19 cellular contexts compared by ENCODE assay signal in the genomic region with DNA sequence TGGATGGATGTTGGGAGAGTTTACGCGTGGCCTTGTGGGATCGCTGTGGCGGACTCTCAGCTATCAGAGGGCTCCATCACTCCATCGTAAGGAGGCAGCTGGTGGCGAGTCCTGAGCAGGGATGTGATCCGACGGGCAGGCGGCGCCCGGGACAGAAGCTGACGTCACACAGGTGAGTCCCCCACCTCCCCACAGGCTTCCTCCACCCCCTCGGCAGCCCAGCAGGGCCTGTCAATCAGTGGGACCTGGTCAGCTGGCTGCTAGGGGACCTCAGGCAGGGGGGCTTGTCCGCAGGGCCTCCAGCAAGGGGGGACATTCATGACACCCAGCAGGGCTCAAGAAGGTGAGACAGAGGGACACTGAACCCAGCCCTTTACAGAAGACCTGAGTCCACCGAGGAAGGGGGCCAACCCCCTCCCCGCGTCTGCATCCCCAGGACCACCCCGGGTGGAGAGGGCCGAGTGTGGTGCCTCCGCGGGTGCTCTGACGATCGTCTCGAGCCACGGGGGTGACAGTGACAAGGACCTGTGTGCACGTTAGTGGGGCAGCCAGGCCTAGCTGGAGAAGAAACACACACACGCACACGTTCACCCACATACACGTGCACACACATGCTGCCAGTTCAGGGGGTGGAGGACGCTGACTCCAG. TPM values are rescaled to one million over a fixed set of nuclear protein-coding genes. Genes with fewer than 3 reads are reported as not detected.
DNase-seq lines count a peak whose midpoint lies in the region; ATAC-seq, FAIRE-seq and TF ChIP-seq lines count a peak whose summit lies in the region.
"Had no signal": no experiment of that assay in that cellular context is flagged by ENCODE, and none has a peak within 500 bp of the region (broad histone marks: within the 10 kb centered on the region; RNA-seq: fewer than 3 reads in every experiment).

No MANE protein-coding gene starts in this region.

- TF ChIP-seq POLR2A in heart left ventricle (IDR thresholded peaks at IDR 0.05) = no peak
- no peak for TF ChIP-seq POLR2A in K562 (conservative IDR thresholded peaks at IDR 0.05)

- H3K79me2 ChIP-seq in K562 (ENCODE audit: control insufficient read depth, insufficient read depth, low read length) = 0 out of 3 replicates have a peak, but pooled peaks cover under 1% of the 10 kb centered on the region

- H3K9me1 ChIP-seq in K562 (ENCODE audit: control insufficient read depth, insufficient read depth, low read length) = no peaks in the 10 kb centered on the region

- no peaks in the 10 kb centered on the region for H4K20me1 ChIP-seq in K562 (replicated peaks; ENCODE audit: control insufficient read depth, insufficient read depth, low read length)

- H3K4me2 ChIP-seq in K562 (ENCODE audit: insufficient read depth, low read length) = no peak overlapping the region
- H3K4me2 ChIP-seq in neuronal stem cell (ENCODE audit: insufficient read depth, low read length, poor library complexity, severe bottlenecking) = no peak overlapping the region

- no peak overlapping the region for H4K8ac ChIP-seq in neuronal stem cell (ENCODE audit: low read depth, low read length)

- H3K14ac ChIP-seq in neuronal stem cell (ENCODE audit: low read length) = peak overlapping the region; percentile 56

- H3K4me3 ChIP-seq in heart left ventricle (no peak overlapping the region), K562 (no peak overlapping the region), neuronal stem cell (ENCODE audit: low read length in 2 of 2) (peak overlapping the region in 1 of 2 donors; percentile 46), upper lobe of right lung (no peak overlapping the region)

- H3K9me3 ChIP-seq in heart left ventricle (no peaks in the 10 kb centered on the region), K562 (replicated peaks; ENCODE audit: control insufficient read depth, insufficient read depth, low read depth, low read length) (0 out of 2 replicates have a peak, but pooled peaks cover 1% of the 10 kb centered on the region), neuronal stem cell (replicated peaks in 1 of 2; ENCODE audit: control insufficient read depth in 2 of 2, insufficient read depth in 1 of 2, low read depth in 1 of 2, low read length in 2 of 2) (peaks cover 0 to 2% of the 10 kb centered on the region in 2 donors), upper lobe of right lung (no peaks in the 10 kb centered on the region)
- H3K9me3 ChIP-seq: BE2C had no signal

- peak; percentile 24 for DNase-seq in left ventricle myocardium superior
- DNase-seq in heart left ventricle = no peak
- no peak for DNase-seq in K562 (ENCODE audit: extremely low read depth in 1 of 4, low spot score in 3 of 4)
- no peak for DNase-seq in neuronal stem cell (ENCODE audit: low spot score)
- peak; percentile 56 for DNase-seq in upper lobe of right lung
- no peak for DNase-seq in 8988T
- no peak for DNase-seq in AG08396 (ENCODE audit: low spot score)
- DNase-seq: BE2C, DMS53, GF-D8, HFFc6, KG1, NCI-H1092 treated with DMSO at 0.1 percent for 48 hours, NCI-H1436 treated with DMSO at 0.1 percent for 48 hours, NCI-H1930 had no signal

- peak overlapping the region in 1 of 2 experiments; percentile 48; a peak in 1 of 4 replicates for H3K9ac ChIP-seq in K562 (ENCODE audit: insufficient read depth in 1 of 2, low read depth in 2 of 2, low read length in 2 of 2)
- H3K9ac ChIP-seq in neuronal stem cell (ENCODE audit: low read depth, low read length, poor library complexity) = no peak overlapping the region

- peak overlapping the region; percentile 8 for H3K18ac ChIP-seq in neuronal stem cell (ENCODE audit: low read length)

- ATAC-seq in left ventricle myocardium superior (no peak), heart left ventricle (no peak), K562 (no peak), upper lobe of right lung (no peak), GM19351 (IDR thresholded peaks at IDR 0.05; ENCODE audit: unreplicated experiment) (no peak)

- H2BK12ac ChIP-seq in neuronal stem cell (ENCODE audit: low read length) = no peak overlapping the region

- in situ Hi-C loops in K562 (cut with MboI) = no loop called here

- BruUV-seq in K562 (replicated peaks; lab: Mats Ljungman, UMichigan) = no TSS peak

- intact Hi-C loops in left ventricle myocardium superior (cut with micrococcal nuclease) (no loop called here), heart left ventricle (cut with DNase I) (no loop called here), K562 (cut with micrococcal nuclease) (no loop called here), upper lobe of right lung (cut with DNase I) (no loop called here)

- CTCF ChIA-PET in K562 (lab: Yijun Ruan, JAX; ENCODE audit: low intra/inter-chr PET ratio) = no interaction called here

- H2BK5ac ChIP-seq in neuronal stem cell (ENCODE audit: low read length) = no peak overlapping the region

- TF ChIP-seq RAD21 in K562 (CRISPR knock-in tag; conservative IDR thresholded peaks at IDR 0.05 in 1 of 2, IDR thresholded peaks at IDR 0.05 in 1 of 2) = no peak

- H3K27ac ChIP-seq in heart left ventricle (no peak overlapping the region), K562 (ENCODE audit: extremely low read depth, low read depth, low read length) (no peak overlapping the region), neuronal stem cell (replicated peaks; ENCODE audit: low read length) (no peak overlapping the region), upper lobe of right lung (no peak overlapping the region)

- H4K91ac ChIP-seq in neuronal stem cell (ENCODE audit: low read depth, low read length, poor library complexity) = no peak overlapping the region

- no peak overlapping the region for H2BK15ac ChIP-seq in neuronal stem cell (ENCODE audit: low read length)

- H3K27me3 ChIP-seq in heart left ventricle (no peaks in the 10 kb centered on the region), K562 (ENCODE audit: control insufficient read depth in 2 of 2, insufficient read depth in 2 of 2, low read length in 2 of 2) (no peaks in the 10 kb centered on the region), neuronal stem cell (ENCODE audit: control insufficient read depth in 3 of 3, insufficient read depth in 3 of 3, low read depth in 1 of 3, low read length in 3 of 3) (no peaks in the 10 kb centered on the region), upper lobe of right lung (no peaks in the 10 kb centered on the region)
- H3K27me3 ChIP-seq: BE2C had no signal

- no peak overlapping the region for H2AK5ac ChIP-seq in neuronal stem cell (ENCODE audit: low read depth, low read length)

- no peak overlapping the region for H2BK120ac ChIP-seq in neuronal stem cell (ENCODE audit: low read depth, low read length)

- POLR2A ChIA-PET in K562 (lab: Yijun Ruan, JAX) = no interaction called here

- no peaks in the 10 kb centered on the region for H3K79me1 ChIP-seq in neuronal stem cell (ENCODE audit: low read depth, low read length)

- WGBS in heart left ventricle, 4 donors = 77 to 88% (median 83%) methylated on average over 14 to 30 of the region's 30 CpGs
- WGBS in K562 (ENCODE audit: insufficient coverage, low coverage, missing lambda C conversion rate) = 91% methylated on average over 27 of the region's 30 CpGs
- no CpG with 5 or more reads among the region's 30 CpGs for WGBS in neuronal stem cell (ENCODE audit: extremely low coverage in 2 of 2, insufficient read length in 2 of 2, insufficient replicate concordance in 1 of 2), 2 donors

- no peak overlapping the region for H3K23ac ChIP-seq in neuronal stem cell (ENCODE audit: low read depth, low read length, poor library complexity)

- no peak for TF ChIP-seq EP300 in K562 (IDR thresholded peaks at IDR 0.05; ENCODE audit: low read length)

- peaks cover 0 to 13% (median 0%) of the 10 kb centered on the region in 12 donors for H3K4me1 ChIP-seq in heart left ventricle
- peaks cover 0 to 52% of the 10 kb centered on the region in 2 experiments; a peak in 3 of 5 replicates for H3K4me1 ChIP-seq in K562 (replicated peaks in 1 of 2; ENCODE audit: control insufficient read depth in 2 of 2, insufficient read depth in 2 of 2, low read length in 2 of 2)
- no peaks in the 10 kb centered on the region for H3K4me1 ChIP-seq in neuronal stem cell (ENCODE audit: control insufficient read depth in 2 of 2, insufficient read depth in 1 of 2, low read depth in 1 of 2, low read length in 2 of 2)
- H3K4me1 ChIP-seq in upper lobe of right lung = no peaks in the 10 kb centered on the region
- H3K4me1 ChIP-seq: BE2C had no signal

- no peak overlapping the region for H3K4ac ChIP-seq in neuronal stem cell (ENCODE audit: low read length)

- TF ChIP-seq CTCF in heart left ventricle (IDR thresholded peaks at IDR 0.05) (no peak), K562 (IDR thresholded peaks at IDR 0.05 in 2 of 3, conservative IDR thresholded peaks at IDR 0.05 in 1 of 3; ENCODE audit: insufficient read depth in 2 of 3, low read depth in 1 of 3, low read length in 3 of 3) (no peak), upper lobe of right lung (IDR thresholded peaks at IDR 0.05) (no peak)

- FAIRE-seq in K562 (lab: Jason Lieb, UNC) = no peak
- FAIRE-seq: A204.1, D721Med, H1 had no signal

- H3K36me3 ChIP-seq in heart left ventricle = peaks cover 0 to 24% (median 17%) of the 10 kb centered on the region in 9 donors
- H3K36me3 ChIP-seq in K562 (ENCODE audit: control insufficient read depth, insufficient read depth, low read length) = peaks cover 23% of the 10 kb centered on the region; the same call in 1 of the 3 replicates
- peaks cover 15 to 25% of the 10 kb centered on the region in 2 donors for H3K36me3 ChIP-seq in neuronal stem cell (replicated peaks in 1 of 2; ENCODE audit: control insufficient read depth in 2 of 2, insufficient read depth in 2 of 2, low read length in 2 of 2)
- H3K36me3 ChIP-seq in upper lobe of right lung = peaks cover 22% of the 10 kb centered on the region

- H2AFZ ChIP-seq in K562 (ENCODE audit: low read depth, low read length) (no peak overlapping the region), neuronal stem cell (ENCODE audit: low read length) (no peak overlapping the region)

RNA-seq across cellular contexts. Expression of a gene that starts 7.1 kb away (rescaled TPM):
- total RNA-seq in left ventricle myocardium superior (67.1 TPM), heart left ventricle (10 to 100 TPM; 44.0 to 65.4 (median 55.6) TPM), K562 (2014; rRNA removed) (73.5 and 75.9 TPM in 2 replicates), K562 (2014; rRNA removed; fragmentation: Illumina TruSeq; extraction: Trizol) (11.3 and 16.8 TPM in 2 replicates), K562 (2015; rRNA removed; fragmentation: Illumina TruSeq; extraction: Trizol) (41.3 and 43.3 TPM in 2 replicates), K562 (2021) (64.9 and 68.5 TPM in 2 replicates), upper lobe of right lung (55.5 TPM)
- polyA plus RNA-seq in heart left ventricle (10 to 100 TPM; 83.3 to 99.3 TPM), K562 (2011; rRNA removed) (29.6 and 34.9 TPM in 2 replicates), K562 (2014; fragmentation: Illumina TruSeq; extraction: Trizol) (28.0 and 46.2 TPM in 2 replicates), K562 (2014; fragmentation: Nextera tagmentation; extraction: Ambion mirVana) (1 to 10 TPM; 2.8 to 5.8 TPM), K562 (2014; rRNA removed) (52.0 and 61.3 TPM in 2 replicates)
- total RNA-seq in K562 (2011; cell fraction: chromatin; rRNA removed; ENCODE audit: low replicate concordance) = 31.9 and 88.4 TPM in 2 replicates
- 70.2 and 80.9 TPM in 2 replicates for total RNA-seq in K562 (2011; cell fraction: nucleolus; rRNA removed)
- 37.3 and 47.9 TPM in 2 replicates for total RNA-seq in K562 (2011; cell fraction: nucleoplasm; rRNA removed)
- polyA plus RNA-seq in K562 (2011; cell fraction: cytosol; rRNA removed) = 39.3 and 69.6 TPM in 2 replicates
- polyA plus RNA-seq in K562 (2011; cell fraction: nucleus; rRNA removed) = 98.3 and 113 TPM in 2 replicates
- polyA plus RNA-seq in K562 (2012) = 47.4 and 91.9 TPM in 2 replicates
- polyA minus RNA-seq in K562 (2011; rRNA and poly(A)+ RNA removed) = 17.3 and 37.2 TPM in 2 replicates
- 18.2 and 20.6 TPM in 2 replicates for polyA minus RNA-seq in K562 (2011; cell fraction: cytosol; rRNA and poly(A)+ RNA removed)
- polyA minus RNA-seq in K562 (2011; cell fraction: nucleus; rRNA and poly(A)+ RNA removed) = 13.1 and 25.3 TPM in 2 replicates
- 26.4 TPM for polyA plus RNA-seq in neuronal stem cell (2013, experiment 1 of 2)
- 25.5 TPM for polyA plus RNA-seq in neuronal stem cell (2013, experiment 2 of 2)

RNA-seq across cellular contexts. Expression of a gene that starts 9.0 kb away (rescaled TPM):
- 0.22 TPM for total RNA-seq in left ventricle myocardium superior
- total RNA-seq in heart left ventricle = under 1 TPM in 7 of 9 donors, not detected in 2; 0.07 to 0.35 (median 0.20) TPM
- under 1 TPM; 0.19 to 0.30 TPM for polyA plus RNA-seq in heart left ventricle
- total RNA-seq in K562 (2011; cell fraction: chromatin; rRNA removed; ENCODE audit: low replicate concordance) = 8.0 and 39.1 TPM in 2 replicates
- 24.1 and 24.3 TPM in 2 replicates for total RNA-seq in K562 (2011; cell fraction: nucleolus; rRNA removed)
- 9.9 and 12.5 TPM in 2 replicates for total RNA-seq in K562 (2011; cell fraction: nucleoplasm; rRNA removed)
- 1.5 and 1.6 TPM in 2 replicates for total RNA-seq in K562 (2014; rRNA removed)
- 0.13 and 0.22 TPM in 2 replicates for total RNA-seq in K562 (2014; rRNA removed; fragmentation: Illumina TruSeq; extraction: Trizol)
- 1.0 and 1.3 TPM in 2 replicates for total RNA-seq in K562 (2015; rRNA removed; fragmentation: Illumina TruSeq; extraction: Trizol)
- 3.4 and 4.5 TPM in 2 replicates for total RNA-seq in K562 (2021)
- polyA plus RNA-seq in K562 (2011; rRNA removed) = 1.0 and 1.6 TPM in 2 replicates
- polyA plus RNA-seq in K562 (2011; cell fraction: cytosol; rRNA removed) = 0.84 and 3.6 TPM in 2 replicates
- polyA plus RNA-seq in K562 (2011; cell fraction: nucleus; rRNA removed) = 11.6 and 26.8 TPM in 2 replicates
- 3.3 and 10.8 TPM in 2 replicates for polyA plus RNA-seq in K562 (2012)
- 0.61 and 1.4 TPM in 2 replicates for polyA plus RNA-seq in K562 (2014; fragmentation: Illumina TruSeq; extraction: Trizol)
- polyA plus RNA-seq in K562 (2014; fragmentation: Nextera tagmentation; extraction: Ambion mirVana) = under 1 TPM in 1 of 2 experiments, not detected in 1; 0.03 TPM
- 3.6 and 4.3 TPM in 2 replicates for polyA plus RNA-seq in K562 (2014; rRNA removed)
- polyA minus RNA-seq in K562 (2011; rRNA and poly(A)+ RNA removed) = 0.45 and 0.77 TPM in 2 replicates
- polyA minus RNA-seq in K562 (2011; cell fraction: cytosol; rRNA and poly(A)+ RNA removed) = 0.86 and 1.1 TPM in 2 replicates
- 3.6 and 4.6 TPM in 2 replicates for polyA minus RNA-seq in K562 (2011; cell fraction: nucleus; rRNA and poly(A)+ RNA removed)
- 1.1 TPM for polyA plus RNA-seq in neuronal stem cell (2013, experiment 1 of 2)
- polyA plus RNA-seq in neuronal stem cell (2013, experiment 2 of 2) = 1.2 TPM
- 3.2 TPM for total RNA-seq in upper lobe of right lung

RNA-seq across cellular contexts. Expression of a gene that starts 21.2 kb away (rescaled TPM):
- 171 TPM for total RNA-seq in left ventricle myocardium superior
- 100 to 1,000 TPM; 132 to 247 (median 158) TPM for total RNA-seq in heart left ventricle
- polyA plus RNA-seq in heart left ventricle = 100 to 1,000 TPM in 1 of 2 donors, 10 to 100 TPM in 1; 58.2 to 207 TPM
- total RNA-seq in K562 (2011; cell fraction: chromatin; rRNA removed; ENCODE audit: low replicate concordance) = 70.8 and 222 TPM in 2 replicates
- total RNA-seq in K562 (2011; cell fraction: nucleolus; rRNA removed) = 197 and 200 TPM in 2 replicates
- 94.3 and 102 TPM in 2 replicates for total RNA-seq in K562 (2011; cell fraction: nucleoplasm; rRNA removed)
- total RNA-seq in K562 (2014; rRNA removed) = 159 and 178 TPM in 2 replicates
- 12.9 and 20.3 TPM in 2 replicates for total RNA-seq in K562 (2014; rRNA removed; fragmentation: Illumina TruSeq; extraction: Trizol)
- 97.2 and 102 TPM in 2 replicates for total RNA-seq in K562 (2015; rRNA removed; fragmentation: Illumina TruSeq; extraction: Trizol)
- 160 and 164 TPM in 2 replicates for total RNA-seq in K562 (2021)
- 38.5 and 71.1 TPM in 2 replicates for polyA plus RNA-seq in K562 (2011; rRNA removed)
- polyA plus RNA-seq in K562 (2011; cell fraction: cytosol; rRNA removed) = 53.4 and 159 TPM in 2 replicates
- 178 and 263 TPM in 2 replicates for polyA plus RNA-seq in K562 (2011; cell fraction: nucleus; rRNA removed)
- polyA plus RNA-seq in K562 (2012) = 144 and 249 TPM in 2 replicates
- polyA plus RNA-seq in K562 (2014; fragmentation: Illumina TruSeq; extraction: Trizol) = 44.3 and 107 TPM in 2 replicates
- polyA plus RNA-seq in K562 (2014; fragmentation: Nextera tagmentation; extraction: Ambion mirVana) = 10 to 100 TPM in 1 of 2 experiments, 1 to 10 TPM in 1; 2.5 to 11.8 TPM
- 104 and 114 TPM in 2 replicates for polyA plus RNA-seq in K562 (2014; rRNA removed)
- 18.1 and 34.7 TPM in 2 replicates for polyA minus RNA-seq in K562 (2011; rRNA and poly(A)+ RNA removed)
- polyA minus RNA-seq in K562 (2011; cell fraction: cytosol; rRNA and poly(A)+ RNA removed) = 72.0 and 82.7 TPM in 2 replicates
- polyA minus RNA-seq in K562 (2011; cell fraction: nucleus; rRNA and poly(A)+ RNA removed) = 72.2 and 76.6 TPM in 2 replicates
- 35.7 TPM for polyA plus RNA-seq in neuronal stem cell (2013, experiment 1 of 2)
- polyA plus RNA-seq in neuronal stem cell (2013, experiment 2 of 2) = 35.1 TPM
- 245 TPM for total RNA-seq in upper lobe of right lung

RNA-seq across cellular contexts. Expression of a gene that starts 32.2 kb away (rescaled TPM):
- total RNA-seq in left ventricle myocardium superior (0.20 TPM), heart left ventricle (1 to 10 TPM in 2 of 9 donors, under 1 TPM in 5, not detected in 2; 0.10 to 1.6 (median 0.36) TPM), K562 (2014; rRNA removed) (2.0 and 2.9 TPM in 2 replicates), K562 (2014; rRNA removed; fragmentation: Illumina TruSeq; extraction: Trizol) (0.19 TPM in 1 of 2 replicates, not detected in the other), K562 (2015; rRNA removed; fragmentation: Illumina TruSeq; extraction: Trizol) (0.98 and 1.1 TPM in 2 replicates), K562 (2021) (3.5 and 3.9 TPM in 2 replicates), upper lobe of right lung (5.9 TPM)
- polyA plus RNA-seq in heart left ventricle (under 1 TPM; 0.32 to 0.53 TPM), K562 (2011; rRNA removed) (1.1 and 2.8 TPM in 2 replicates), K562 (2014; fragmentation: Illumina TruSeq; extraction: Trizol) (0.48 and 0.98 TPM in 2 replicates), K562 (2014; fragmentation: Nextera tagmentation; extraction: Ambion mirVana) (not detected), K562 (2014; rRNA removed) (1.8 and 4.2 TPM in 2 replicates)
- total RNA-seq in K562 (2011; cell fraction: chromatin; rRNA removed; ENCODE audit: low replicate concordance) = 3.8 and 17.0 TPM in 2 replicates
- total RNA-seq in K562 (2011; cell fraction: nucleolus; rRNA removed) = 10.9 and 14.7 TPM in 2 replicates
- total RNA-seq in K562 (2011; cell fraction: nucleoplasm; rRNA removed) = 6.7 and 8.2 TPM in 2 replicates
- polyA plus RNA-seq in K562 (2011; cell fraction: cytosol; rRNA removed) = 1.3 and 3.2 TPM in 2 replicates
- polyA plus RNA-seq in K562 (2011; cell fraction: nucleus; rRNA removed) = 28.7 and 36.1 TPM in 2 replicates
- polyA plus RNA-seq in K562 (2012) = 3.2 and 9.3 TPM in 2 replicates
- 0.14 and 0.30 TPM in 2 replicates for polyA minus RNA-seq in K562 (2011; rRNA and poly(A)+ RNA removed)
- 1.2 and 1.4 TPM in 2 replicates for polyA minus RNA-seq in K562 (2011; cell fraction: cytosol; rRNA and poly(A)+ RNA removed)
- 4.0 and 6.1 TPM in 2 replicates for polyA minus RNA-seq in K562 (2011; cell fraction: nucleus; rRNA and poly(A)+ RNA removed)
- 0.75 TPM for polyA plus RNA-seq in neuronal stem cell (2013, experiment 1 of 2)
- 0.87 TPM for polyA plus RNA-seq in neuronal stem cell (2013, experiment 2 of 2)

RNA-seq across cellular contexts. Expression of a gene that starts 32.5 kb away (rescaled TPM):
- 4.6 TPM for total RNA-seq in left ventricle myocardium superior
- total RNA-seq in heart left ventricle = 10 to 100 TPM in 1 of 9 donors, 1 to 10 TPM in 8; 1.1 to 15.5 (median 3.3) TPM
- 10 to 100 TPM in 1 of 2 donors, 1 to 10 TPM in 1; 5.7 to 12.5 TPM for polyA plus RNA-seq in heart left ventricle
- 15.6 and 50.0 TPM in 2 replicates for total RNA-seq in K562 (2011; cell fraction: chromatin; rRNA removed; ENCODE audit: low replicate concordance)
- 73.5 and 76.5 TPM in 2 replicates for total RNA-seq in K562 (2011; cell fraction: nucleolus; rRNA removed)
- 28.3 and 32.9 TPM in 2 replicates for total RNA-seq in K562 (2011; cell fraction: nucleoplasm; rRNA removed)
- 45.2 and 50.3 TPM in 2 replicates for total RNA-seq in K562 (2014; rRNA removed)
- 1.1 and 2.2 TPM in 2 replicates for total RNA-seq in K562 (2014; rRNA removed; fragmentation: Illumina TruSeq; extraction: Trizol)
- total RNA-seq in K562 (2015; rRNA removed; fragmentation: Illumina TruSeq; extraction: Trizol) = 16.2 and 18.6 TPM in 2 replicates
- total RNA-seq in K562 (2021) = 30.5 and 31.7 TPM in 2 replicates
- polyA plus RNA-seq in K562 (2011; rRNA removed) = 19.8 and 30.3 TPM in 2 replicates
- polyA plus RNA-seq in K562 (2011; cell fraction: cytosol; rRNA removed) = 43.4 and 94.2 TPM in 2 replicates
- polyA plus RNA-seq in K562 (2011; cell fraction: nucleus; rRNA removed) = 170 and 239 TPM in 2 replicates
- 27.7 and 32.0 TPM in 2 replicates for polyA plus RNA-seq in K562 (2012)
- polyA plus RNA-seq in K562 (2014; fragmentation: Illumina TruSeq; extraction: Trizol) = 3.0 and 17.0 TPM in 2 replicates
- polyA plus RNA-seq in K562 (2014; fragmentation: Nextera tagmentation; extraction: Ambion mirVana) = under 1 TPM; 0.41 to 0.92 TPM
- 44.3 and 52.7 TPM in 2 replicates for polyA plus RNA-seq in K562 (2014; rRNA removed)
- 2.7 and 4.7 TPM in 2 replicates for polyA minus RNA-seq in K562 (2011; rRNA and poly(A)+ RNA removed)
- polyA minus RNA-seq in K562 (2011; cell fraction: cytosol; rRNA and poly(A)+ RNA removed) = 10.8 and 13.3 TPM in 2 replicates
- polyA minus RNA-seq in K562 (2011; cell fraction: nucleus; rRNA and poly(A)+ RNA removed) = 18.8 and 21.8 TPM in 2 replicates
- 8.9 TPM for polyA plus RNA-seq in neuronal stem cell (2013, experiment 1 of 2)
- 9.1 TPM for polyA plus RNA-seq in neuronal stem cell (2013, experiment 2 of 2)
- total RNA-seq in upper lobe of right lung = 76.7 TPM

Comparison
In these comparisons a context has a peak if more than half of its experiments do, and no peak if none do; other contexts are left out.
1. DNase-seq: peak in left ventricle myocardium superior (single experiment) and upper lobe of right lung (single experiment); none in heart left ventricle (0 of 5), K562 (0 of 4), neuronal stem cell (single experiment), 8988T (single experiment) and AG08396 (single experiment).